1 cellular context compared by ENCODE assay signal in the genomic region with DNA sequence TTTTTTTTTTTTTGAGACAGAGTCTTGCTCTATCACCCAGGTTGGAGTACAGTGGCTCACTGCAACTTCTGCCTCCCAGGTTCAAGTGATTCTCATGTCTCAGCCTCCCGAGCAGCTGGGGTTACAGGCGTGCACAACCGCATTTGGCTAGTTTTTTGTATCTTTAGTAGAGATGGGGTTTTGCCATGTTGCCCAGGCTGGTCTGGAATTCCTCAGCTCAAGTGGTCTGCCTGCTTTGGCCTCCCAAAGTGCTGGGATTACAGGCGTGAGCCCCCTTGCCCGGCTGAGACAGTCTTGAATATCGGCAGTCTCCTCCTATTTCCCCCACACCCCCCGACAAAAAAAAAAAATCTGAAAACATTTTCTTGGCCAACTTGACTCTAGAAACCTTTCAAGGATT. TPM values are rescaled to one million over a fixed set of nuclear protein-coding genes. Genes with fewer than 3 reads are reported as not detected.
"Had no signal": no experiment of that assay in that cellular context is flagged by ENCODE, and none has a peak within 500 bp of the region (broad histone marks: within the 10 kb centered on the region; RNA-seq: fewer than 3 reads in every experiment).

No MANE protein-coding gene starts in this region.

RNA-seq across cellular contexts. Expression of gene GHRL, which starts 25.8 kb away (rescaled TPM):
- total RNA-seq: RPMI7951 had no signal
